In the genomic region with DNA sequence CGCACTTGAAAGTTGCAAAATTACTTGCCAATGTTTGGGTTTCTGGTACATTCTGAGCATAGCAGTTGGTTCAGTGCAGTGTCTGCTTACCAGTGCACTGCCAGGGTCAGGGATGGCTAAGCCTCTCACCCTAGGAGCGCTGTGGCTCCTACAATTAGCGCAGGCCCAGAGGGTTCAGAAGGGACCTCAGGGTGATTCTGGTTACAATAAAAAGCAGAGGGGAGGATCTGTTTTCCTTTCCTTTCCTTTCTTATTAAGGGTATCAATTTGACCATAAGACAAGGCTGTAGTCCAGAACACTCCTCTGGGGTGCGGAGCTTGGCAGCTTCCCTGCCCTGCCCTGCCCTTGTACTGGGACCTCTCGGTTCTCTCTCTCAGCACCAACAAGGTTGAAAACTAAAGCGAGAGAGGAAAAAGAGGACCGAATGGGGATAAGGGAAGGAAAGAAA, we compare ENCODE assay signal across 1 cellular context.
TF ChIP-seq lines count a peak whose summit lies in the region.

No MANE protein-coding gene starts in this region.

TF ChIP-seq in HepG2, 621 proteins besides CTCF, POLR2A, EP300 and RAD21:
- no peak for TF ChIP-seq ZNF441 (CRISPR knock-in tag; IDR thresholded peaks at IDR 0.05; ENCODE audit: borderline replicate concordance)
- TF ChIP-seq, protein P1, sequence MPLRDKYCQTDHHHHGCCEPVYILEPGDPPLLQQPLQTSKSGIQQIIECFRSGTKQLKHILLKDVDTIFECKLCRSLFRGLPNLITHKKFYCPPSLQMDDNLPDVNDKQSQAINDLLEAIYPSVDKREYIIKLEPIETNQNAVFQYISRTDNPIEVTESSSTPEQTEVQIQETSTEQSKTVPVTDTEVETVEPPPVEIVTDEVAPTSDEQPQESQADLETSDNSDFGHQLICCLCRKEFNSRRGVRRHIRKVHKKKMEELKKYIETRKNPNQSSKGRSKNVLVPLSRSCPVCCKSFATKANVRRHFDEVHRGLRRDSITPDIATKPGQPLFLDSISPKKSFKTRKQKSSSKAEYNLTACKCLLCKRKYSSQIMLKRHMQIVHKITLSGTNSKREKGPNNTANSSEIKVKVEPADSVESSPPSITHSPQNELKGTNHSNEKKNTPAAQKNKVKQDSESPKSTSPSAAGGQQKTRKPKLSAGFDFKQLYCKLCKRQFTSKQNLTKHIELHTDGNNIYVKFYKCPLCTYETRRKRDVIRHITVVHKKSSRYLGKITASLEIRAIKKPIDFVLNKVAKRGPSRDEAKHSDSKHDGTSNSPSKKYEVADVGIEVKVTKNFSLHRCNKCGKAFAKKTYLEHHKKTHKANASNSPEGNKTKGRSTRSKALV (CRISPR knock-in tag; IDR thresholded peaks at IDR 0.05) = 0 out of 2 replicates have a peak, but pooled peaks have one; percentile 39
